8 cellular contexts compared by ENCODE assay signal in the genomic region with DNA sequence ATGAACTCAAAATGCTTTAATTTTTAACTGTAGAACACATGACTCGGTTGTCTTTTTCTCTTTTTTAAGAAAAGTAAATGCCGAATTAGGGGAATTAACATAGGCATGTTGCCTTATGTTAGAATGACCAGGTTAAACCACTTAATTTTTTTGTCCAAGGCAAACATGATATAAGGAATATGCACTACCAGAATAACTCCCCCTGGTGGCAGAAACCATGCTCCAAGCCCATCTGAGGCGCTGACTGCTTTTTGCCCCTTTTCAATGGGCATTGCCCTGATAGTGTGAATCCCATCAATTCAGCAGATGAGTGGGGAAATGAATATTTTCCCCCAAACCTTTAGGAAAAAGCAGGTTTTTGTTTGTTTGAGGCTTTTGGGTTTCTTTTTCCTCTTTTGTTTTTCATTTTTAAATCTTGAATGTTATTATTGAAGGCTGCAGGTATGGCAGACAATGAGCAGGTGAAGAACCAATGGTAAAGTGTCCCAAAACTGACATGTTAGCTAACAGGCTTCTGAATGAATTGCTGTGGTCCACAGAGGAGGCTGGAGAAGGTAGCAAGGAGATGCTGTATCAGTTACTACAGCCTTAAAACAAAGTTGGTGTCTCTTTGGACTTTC.
DNase-seq lines count a peak whose midpoint lies in the region; ATAC-seq, FAIRE-seq and TF ChIP-seq lines count a peak whose summit lies in the region.

No MANE protein-coding gene starts in this region.

- intact Hi-C loops in heart left ventricle (cut with DNase I) = loop anchor here in 7 of 10 donors (2.0 to 10.0 kb wide), 7 partner anchors 273 to 521 kb away; a partner anchor contains a TSS
- intact Hi-C loops in right cardiac atrium (cut with DNase I) = loop anchor here (5.0 to 10.0 kb wide), 3 partner anchors 273 to 521 kb away; a partner anchor contains a TSS
- intact Hi-C loops in sigmoid colon (cut with DNase I) = no loop called here

- H3K36me3 ChIP-seq in heart left ventricle (no peaks in the 10 kb centered on the region), small intestine (ENCODE audit: control insufficient read depth in 2 of 2, insufficient read depth in 2 of 2, low read length in 2 of 2) (no peaks in the 10 kb centered on the region), sigmoid colon (no peaks in the 10 kb centered on the region)

- H3K27me3 ChIP-seq in heart left ventricle (peaks cover 0 to 13% (median 0%) of the 10 kb centered on the region in 9 donors), right cardiac atrium (ENCODE audit: control insufficient read depth, insufficient read depth) (no peaks in the 10 kb centered on the region), foreskin keratinocyte (no peaks in the 10 kb centered on the region), small intestine (ENCODE audit: control insufficient read depth in 2 of 2, insufficient read depth in 2 of 2, low read length in 2 of 2) (no peaks in the 10 kb centered on the region), sigmoid colon (no peaks in the 10 kb centered on the region)

- TF ChIP-seq CTCF in heart left ventricle (IDR thresholded peaks at IDR 0.05) = peak; percentile 44 to 71 (median 58)
- TF ChIP-seq CTCF in foreskin keratinocyte (conservative IDR thresholded peaks at IDR 0.05) = peak; percentile 43
- TF ChIP-seq CTCF in sigmoid colon (IDR thresholded peaks at IDR 0.05) = peak in 2 of 4 experiments; percentile 21 to 48

- H3K27ac ChIP-seq in heart left ventricle (no peak overlapping the region), right cardiac atrium (ENCODE audit: low read length) (no peak overlapping the region), foreskin keratinocyte (no peak overlapping the region), small intestine (ENCODE audit: low read depth in 1 of 2, low read length in 1 of 2) (no peak overlapping the region), sigmoid colon (no peak overlapping the region)

- H3K4me3 ChIP-seq in heart left ventricle = no peak overlapping the region
- H3K4me3 ChIP-seq in right cardiac atrium (ENCODE audit: low read length) = no peak overlapping the region
- H3K4me3 ChIP-seq in small intestine (ENCODE audit: low read depth in 1 of 2, low read length in 2 of 2) = no peak overlapping the region
- no peak overlapping the region for H3K4me3 ChIP-seq in sigmoid colon

- TF ChIP-seq POLR2A in heart left ventricle (IDR thresholded peaks at IDR 0.05) (no peak), sigmoid colon (IDR thresholded peaks at IDR 0.05) (no peak)

- no peaks in the 10 kb centered on the region for H3K4me1 ChIP-seq in heart left ventricle
- H3K4me1 ChIP-seq in right cardiac atrium (ENCODE audit: control insufficient read depth, insufficient read depth, low read length) = no peaks in the 10 kb centered on the region
- no peaks in the 10 kb centered on the region for H3K4me1 ChIP-seq in foreskin keratinocyte
- no peaks in the 10 kb centered on the region for H3K4me1 ChIP-seq in small intestine (ENCODE audit: control insufficient read depth in 2 of 2, insufficient read depth in 1 of 2, low read depth in 1 of 2, low read length in 1 of 2)
- H3K4me1 ChIP-seq in sigmoid colon = no peaks in the 10 kb centered on the region

- 36 to 45% (median 40%) methylated on average over 3 of the region's 3 CpGs for WGBS in heart left ventricle, 4 donors
- whole genome bisulfite sequencing in right cardiac atrium = 34% methylated on average over 3 of the region's 3 CpGs
- 31 to 40% (median 33%) methylated on average over 3 of the region's 3 CpGs for WGBS in small intestine, 3 donors
- WGBS in sigmoid colon, 2 donors = 31 to 40% methylated on average over 3 of the region's 3 CpGs

- DNase-seq in heart left ventricle (peak in 2 of 5 donors; percentile 14 to 29), right cardiac atrium (no peak), SKM-1 treated with dmso at 0.1 percent for 144 hours (lab: John Stamatoyannopoulos, UW; ENCODE audit: unreplicated experiment) (peak; percentile 13), foreskin keratinocyte (no peak), small intestine (peak; percentile 33), sigmoid colon (no peak)

- FAIRE-seq in small intestine (lab: Jason Lieb, UNC) = no peak

- peaks cover 0 to 5% (median 0%) of the 10 kb centered on the region in 12 donors for H3K9me3 ChIP-seq in heart left ventricle
- peaks cover 2% of the 10 kb centered on the region for H3K9me3 ChIP-seq in right cardiac atrium (ENCODE audit: control insufficient read depth, low read length)
- no peaks in the 10 kb centered on the region for H3K9me3 ChIP-seq in small intestine (ENCODE audit: control insufficient read depth, low read depth)
- H3K9me3 ChIP-seq in sigmoid colon = no peaks in the 10 kb centered on the region

- TF ChIP-seq EP300 in sigmoid colon (IDR thresholded peaks at IDR 0.05) = no peak

- no peak for ATAC-seq in heart left ventricle
- no peak for ATAC-seq in right cardiac atrium
- ATAC-seq in HG03432 (IDR thresholded peaks at IDR 0.05; ENCODE audit: unreplicated experiment) = peak; percentile 45
- ATAC-seq in foreskin keratinocyte = no peak
- ATAC-seq in GM18870 (IDR thresholded peaks at IDR 0.05; ENCODE audit: unreplicated experiment) = no peak

Comparison
In these comparisons a context has a peak if more than half of its experiments do, and no peak if none do; other contexts are left out.
1. DNase-seq: peak in SKM-1 treated with dmso at 0.1 percent for 144 hours (single experiment) and small intestine (single experiment); none in right cardiac atrium (0 of 3), foreskin keratinocyte (0 of 2) and sigmoid colon (single experiment).